Comparison of ENCODE assay signal across 17 cellular contexts in the genomic region with DNA sequence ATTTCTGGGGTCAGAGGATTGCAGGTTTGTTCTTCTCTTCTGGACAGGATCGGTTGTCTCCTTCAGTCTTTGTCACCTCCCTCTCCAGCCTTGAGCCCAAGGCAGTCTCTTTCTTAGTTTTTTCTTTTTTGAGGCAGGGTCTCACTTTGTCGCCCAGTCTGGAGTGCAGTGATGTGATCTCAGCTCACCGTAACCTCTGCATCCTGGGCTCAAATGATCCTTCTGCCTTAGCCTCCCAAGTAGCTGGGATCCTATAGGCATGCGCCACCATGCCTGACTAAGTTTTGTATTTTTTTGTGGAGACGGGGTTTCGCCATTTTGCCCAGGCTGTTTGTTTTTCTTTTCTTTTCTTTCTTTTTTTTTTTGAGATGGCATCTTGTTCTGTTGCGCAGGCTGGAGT. TPM values are rescaled to one million over a fixed set of nuclear protein-coding genes. Genes with fewer than 3 reads are reported as not detected.
A peak's percentile ranks its signal among the peaks of the same experiment; 100 is the strongest.
DNase-seq lines count a peak whose midpoint lies in the region; ATAC-seq and TF ChIP-seq lines count a peak whose summit lies in the region.
"Had no signal": no experiment of that assay in that cellular context is flagged by ENCODE, and none has a peak within 500 bp of the region (broad histone marks: within the 10 kb centered on the region; RNA-seq: fewer than 3 reads in every experiment).

No MANE protein-coding gene starts in this region.

- H3K4me1 Mint-ChIP-seq in CD4-positive, alpha-beta memory T cell = peaks cover 61 to 91% (median 78%) of the 10 kb centered on the region in 4 donors
- H3K4me1 Mint-ChIP-seq in central memory CD8-positive, alpha-beta T cell = peaks cover 86% of the 10 kb centered on the region
- H3K4me1 Mint-ChIP-seq in neural progenitor cell = peaks cover 77% of the 10 kb centered on the region

- peak overlapping the region in 7 of 8 donors; percentile 52 to 82 (median 73) for H3K4me3 Mint-ChIP-seq in CD4-positive, alpha-beta memory T cell
- peak overlapping the region; percentile 90 for H3K4me3 Mint-ChIP-seq in central memory CD8-positive, alpha-beta T cell
- no peak overlapping the region for H3K4me3 Mint-ChIP-seq in neural progenitor cell

- TF ChIP-seq CTCF in OCI-LY1 (IDR thresholded peaks at IDR 0.05; ENCODE audit: low read length) (no peak), neural progenitor cell (IDR thresholded peaks at IDR 0.05) (no peak)

- H3K27ac ChIP-seq in CD4-positive, alpha-beta memory T cell (ENCODE audit: low read depth, low read length) = no peak overlapping the region
- H3K27ac ChIP-seq in OCI-LY1 (ENCODE audit: low read depth, low read length, poor library complexity, severe bottlenecking) = peak overlapping the region; percentile 22
- H3K27ac ChIP-seq in neural progenitor cell = peak overlapping the region; percentile 8

- no peak overlapping the region for H2AFZ ChIP-seq in OCI-LY1 (ENCODE audit: low read length)
- H2AFZ ChIP-seq in neural progenitor cell (replicated peaks) = no peak overlapping the region

- no peaks in the 10 kb centered on the region for H3K9me2 ChIP-seq in OCI-LY1 (ENCODE audit: low read depth, low read length)

- no peak overlapping the region for H3K4me3 ChIP-seq in CD4-positive, alpha-beta memory T cell (ENCODE audit: low read length in 2 of 2)
- no peak overlapping the region for H3K4me3 ChIP-seq in OCI-LY1 (ENCODE audit: low read depth, low read length, poor library complexity, severe bottlenecking)
- H3K4me3 ChIP-seq in neural progenitor cell = no peak overlapping the region
- H3K4me3 ChIP-seq: adrenal gland, coronary artery, mucosa of descending colon had no signal

- POLR2A ChIA-PET in CD4-positive, alpha-beta memory T cell (lab: Charles Lee; ENCODE audit: partially characterized antibody) = interaction anchor here (5.9 to 6.1 kb wide), 2 partner anchors 9 to 27 kb away, joined by 80 to 83 read pairs; no protein-coding TSS in a partner anchor

- H4K20me1 ChIP-seq in OCI-LY1 (ENCODE audit: insufficient read depth, low read length) (no peaks in the 10 kb centered on the region), neural progenitor cell (ENCODE audit: low read depth) (peaks cover 100% of the 10 kb centered on the region)

- peaks cover 95% of the 10 kb centered on the region for H3K4me1 ChIP-seq in CD4-positive, alpha-beta memory T cell (ENCODE audit: insufficient read depth, low read length)
- H3K4me1 ChIP-seq in OCI-LY1 (ENCODE audit: insufficient read depth, low read length, severe bottlenecking) (peaks cover 93% of the 10 kb centered on the region), neural progenitor cell (peaks cover 83% of the 10 kb centered on the region)

- H3K27ac Mint-ChIP-seq in CD4-positive, alpha-beta memory T cell = peak overlapping the region in 6 of 7 donors; percentile 27 to 98 (median 73)
- peak overlapping the region; percentile 78 for H3K27ac Mint-ChIP-seq in central memory CD8-positive, alpha-beta T cell (ENCODE audit: low read depth)
- no peak overlapping the region for H3K27ac Mint-ChIP-seq in neural progenitor cell

- H3K36me3 Mint-ChIP-seq in CD4-positive, alpha-beta memory T cell = peaks cover 0 to 12% of the 10 kb centered on the region in 2 donors
- peaks cover 31% of the 10 kb centered on the region for H3K36me3 Mint-ChIP-seq in central memory CD8-positive, alpha-beta T cell (ENCODE audit: insufficient read depth)
- H3K36me3 Mint-ChIP-seq in neural progenitor cell = peaks cover 5% of the 10 kb centered on the region

- no peak for DNase-seq in CD4-positive, alpha-beta memory T cell
- DNase-seq in central memory CD8-positive, alpha-beta T cell (ENCODE audit: low spot score in 2 of 2) = no peak
- DNase-seq in neural progenitor cell (ENCODE audit: low spot score) = no peak
- no peak for DNase-seq in globus pallidus (ENCODE audit: low spot score)
- no peak for DNase-seq in DMS114 treated with DMSO at 0.1 percent for 48 hours (lab: John Stamatoyannopoulos, UW; ENCODE audit: unreplicated experiment)
- DNase-seq: activated CD4-positive, alpha-beta T cell treated with anti-CD3 and anti-CD28 coated beads, Interleukin-2, amount 50 U/mL, for 1 hour; adrenal gland; NCI-H1092; NCI-H446 treated with DMSO at 0.1 percent for 48 hours; stimulated activated CD4-positive, alpha-beta T cell treated with anti-CD3 and anti-CD28 coated beads, Interleukin-4, amount 100 ng/mL, for 4 hours had no signal

- no peaks in the 10 kb centered on the region for H3K27me3 ChIP-seq in CD4-positive, alpha-beta memory T cell (ENCODE audit: insufficient read depth, low read length)
- no peaks in the 10 kb centered on the region for H3K27me3 ChIP-seq in OCI-LY1 (ENCODE audit: insufficient read depth, low read length)
- H3K27me3 ChIP-seq in neural progenitor cell = no peaks in the 10 kb centered on the region
- H3K27me3 ChIP-seq: adrenal gland had no signal

- intact Hi-C loops in CD4-positive, alpha-beta memory T cell (cut with micrococcal nuclease) = loop anchor here (10.0 kb wide), 1 partner anchor 955 kb away; a partner anchor contains a TSS

- H3K27me3 Mint-ChIP-seq in CD4-positive, alpha-beta memory T cell = no peaks in the 10 kb centered on the region
- no peaks in the 10 kb centered on the region for H3K27me3 Mint-ChIP-seq in central memory CD8-positive, alpha-beta T cell
- H3K27me3 Mint-ChIP-seq in neural progenitor cell (ENCODE audit: insufficient read depth, low read depth) = peaks cover 5% of the 10 kb centered on the region

- no peak for ATAC-seq in central memory CD8-positive, alpha-beta T cell (replicated peaks; ENCODE audit: extremely low read depth, poor library complexity, severe bottlenecking)
- ATAC-seq in GM18909 (IDR thresholded peaks at IDR 0.05; ENCODE audit: poor library complexity, unreplicated experiment) (no peak), GM19463 (IDR thresholded peaks at IDR 0.05; ENCODE audit: unreplicated experiment) (no peak)
- ATAC-seq: mucosa of descending colon, Panc1, right cardiac atrium had no signal

- peaks cover 6% of the 10 kb centered on the region for H3K36me3 ChIP-seq in CD4-positive, alpha-beta memory T cell (ENCODE audit: insufficient read depth, low read length)
- no peaks in the 10 kb centered on the region for H3K36me3 ChIP-seq in OCI-LY1 (ENCODE audit: insufficient read depth, low read length)
- no peaks in the 10 kb centered on the region for H3K36me3 ChIP-seq in neural progenitor cell
- H3K36me3 ChIP-seq: adrenal gland had no signal

- no peak overlapping the region for H3K9ac ChIP-seq in OCI-LY1 (ENCODE audit: low read length)
- no peak overlapping the region for H3K9ac ChIP-seq in neural progenitor cell

- H3K79me2 ChIP-seq in OCI-LY1 (ENCODE audit: insufficient read depth, low read length) = peaks cover 99% of the 10 kb centered on the region
- H3K79me2 ChIP-seq in neural progenitor cell (ENCODE audit: low read depth) = peaks cover 100% of the 10 kb centered on the region

- CTCF ChIA-PET in CD4-positive, alpha-beta memory T cell (lab: Charles Lee; ENCODE audit: partially characterized antibody) = interaction anchor here (1.1 to 1.5 kb wide), 3 partner anchors 12 to 82 kb away, joined by 3 to 4 read pairs (median 3); no protein-coding TSS in a partner anchor

- H3F3A ChIP-seq in OCI-LY1 (ENCODE audit: insufficient read depth, low read length) (no peaks in the 10 kb centered on the region; the same call in 1 of the 2 replicates), neural progenitor cell (ENCODE audit: low read depth) (peaks cover 82% of the 10 kb centered on the region)

- H3K9me3 ChIP-seq in CD4-positive, alpha-beta memory T cell (ENCODE audit: control insufficient read depth in 1 of 2, low read length in 2 of 2) = no peaks in the 10 kb centered on the region
- H3K9me3 ChIP-seq in OCI-LY1 (ENCODE audit: low read length) (no peaks in the 10 kb centered on the region), neural progenitor cell (ENCODE audit: low read depth) (no peaks in the 10 kb centered on the region)
- H3K9me3 ChIP-seq: adrenal gland, mucosa of descending colon had no signal

- H3K4me2 ChIP-seq in OCI-LY1 (ENCODE audit: low read length) (peak overlapping the region; percentile 20; the same call in 1 of the 2 replicates), neural progenitor cell (no peak overlapping the region)

- no peaks in the 10 kb centered on the region for H3K9me3 Mint-ChIP-seq in CD4-positive, alpha-beta memory T cell
- no peaks in the 10 kb centered on the region for H3K9me3 Mint-ChIP-seq in central memory CD8-positive, alpha-beta T cell
- no peaks in the 10 kb centered on the region for H3K9me3 Mint-ChIP-seq in neural progenitor cell

RNA-seq across cellular contexts. Expression of a gene that starts 6.1 kb away (rescaled TPM):
- 100 to 1,000 TPM; 335 to 343 TPM for total RNA-seq in CD4-positive, alpha-beta memory T cell
- polyA plus RNA-seq in CD4-positive, alpha-beta memory T cell = 10 to 100 TPM in 1 of 2 donors, 1 to 10 TPM in 1; 2.7 to 46.9 TPM
- total RNA-seq in neural progenitor cell (ENCODE audit: low replicate concordance) = 139 and 148 TPM in 2 replicates
